In genomic region chr22:39514373-39514973, GRCh38 we compare ENCODE assay signal across 8 cellular contexts. TPM values are rescaled to one million over a fixed set of nuclear protein-coding genes. Genes with fewer than 3 reads are reported as not detected.
A peak's percentile ranks its signal among the peaks of the same experiment; 100 is the strongest.
DNase-seq lines count a peak whose midpoint lies in the region; ATAC-seq, FAIRE-seq and TF ChIP-seq lines count a peak whose summit lies in the region.

No MANE protein-coding gene starts in this region.

- H3K27me3 ChIP-seq in HepG2 (ENCODE audit: control insufficient read depth in 1 of 2, insufficient read depth in 2 of 2, low read length in 2 of 2), result no peaks in the 10 kb centered on the region
- no peaks in the 10 kb centered on the region for H3K27me3 ChIP-seq in transverse colon

- in situ Hi-C loops in HepG2 (cut with HindIII; ENCODE audit: extremely low pct_ligation_motif_present, low pct_unique_long_range_greater_than_20kb), result no loop called here
- in situ Hi-C loops in transverse colon (cut with MboI; ENCODE audit: low pct_ligation_motif_present in 1 of 4, low pct_unique_long_range_greater_than_20kb in 1 of 4, low sequenced_read_pairs in 3 of 4), result no loop called here

- peaks cover 20% of the 10 kb centered on the region for H3K79me2 ChIP-seq in HepG2 (ENCODE audit: insufficient read depth, low read length)

- H3K27ac ChIP-seq in HepG2 (ENCODE audit: extremely low read length, insufficient read depth, low read length) (no peak overlapping the region), transverse colon (no peak overlapping the region)

- H3K9me3 Mint-ChIP-seq in brain, result no peaks in the 10 kb centered on the region
- no peaks in the 10 kb centered on the region for H3K9me3 Mint-ChIP-seq in immature natural killer cell

- H3K36me3 Mint-ChIP-seq in brain (peaks cover 41% of the 10 kb centered on the region), immature natural killer cell (peaks cover 18 to 37% (median 21%) of the 10 kb centered on the region in 3 donors)

- peak; percentile 34 for DNase-seq in activated CD4-positive, CD25-positive, alpha-beta regulatory T cell treated with anti-CD3 and anti-CD28 coated beads, Interleukin-2, amount 50 U/mL, for 16 hours (ENCODE audit: low read depth, low spot score)
- peak; percentile 5 for DNase-seq in SHP77 treated with DMSO at 0.1 percent for 48 hours (lab: John Stamatoyannopoulos, UW)
- no peak for DNase-seq in HepG2 (ENCODE audit: low spot score)
- DNase-seq in transverse colon, result peak; percentile 57
- no peak for DNase-seq in immature natural killer cell

- no peaks in the 10 kb centered on the region for H3K27me3 Mint-ChIP-seq in brain
- H3K27me3 Mint-ChIP-seq in immature natural killer cell (ENCODE audit: low read depth in 3 of 3), result peaks cover 2 to 4% (median 3%) of the 10 kb centered on the region in 3 donors

- TF ChIP-seq POLR2A in HepG2 (IDR thresholded peaks at IDR 0.05; ENCODE audit: insufficient read depth in 1 of 2, low read depth in 2 of 2, low read length in 2 of 2) (no peak), transverse colon (IDR thresholded peaks at IDR 0.05) (no peak)

- no peak overlapping the region for H3K9ac ChIP-seq in HepG2 (ENCODE audit: insufficient read depth, low read depth, low read length)

- H3K4me2 ChIP-seq in HepG2 (ENCODE audit: low read depth, low read length), result no peak overlapping the region

- H3K36me3 ChIP-seq in HepG2 (replicated peaks in 1 of 2; ENCODE audit: control insufficient read depth in 1 of 2, insufficient read depth in 2 of 2, low read length in 2 of 2) (peaks cover 37 to 65% of the 10 kb centered on the region in 2 experiments), transverse colon (peaks cover 0 to 58% (median 29%) of the 10 kb centered on the region in 4 donors)

- CTCF ChIA-PET in HepG2 (lab: Yijun Ruan, JAX; ENCODE audit: low intra/inter-chr PET ratio, low total read pairs), result interaction anchor here (1.7 to 2.9 kb wide), 2 partner anchors 19 to 21 kb away, joined by 11 to 12 read pairs; no protein-coding TSS in a partner anchor

- H3K4me1 ChIP-seq in HepG2 (ENCODE audit: insufficient read depth, low read length) (peaks cover 19% of the 10 kb centered on the region), transverse colon (peaks cover 5 to 15% (median 11%) of the 10 kb centered on the region in 4 donors)

- H3K9me3 ChIP-seq in HepG2 (ENCODE audit: low read length), result no peaks in the 10 kb centered on the region
- H3K9me3 ChIP-seq in transverse colon, result no peaks in the 10 kb centered on the region

- 73% methylated on average over 8 of the region's 8 CpGs for WGBS in HepG2 (ENCODE audit: low lambda C conversion rate)
- WGBS in transverse colon (ENCODE audit: low coverage in 1 of 2), 2 donors, result 5 to 45% methylated on average over 2 to 8 of the region's 8 CpGs

- POLR2A ChIA-PET in HepG2 (lab: Yijun Ruan, JAX), result interaction anchor here (0.7 to 2.2 kb wide), 6 partner anchors 8 to 18 kb away, joined by 3 to 24 read pairs (median 6); partner anchors contain the start of gene MIEF1

- intact Hi-C loops in HepG2 (cut with micrococcal nuclease; ENCODE audit: unreplicated experiment), result loop anchor here (1.0 kb wide), 1 partner anchor 18 kb away; no protein-coding TSS in a partner anchor
- intact Hi-C loops in transverse colon (cut with DNase I; ENCODE audit: low total_unique reads), result loop anchor here (10.0 kb wide), 1 partner anchor 110 kb away; no protein-coding TSS in a partner anchor

- H3K4me3 ChIP-seq in HepG2 (replicated peaks in 1 of 3; ENCODE audit: insufficient read depth in 1 of 3, low read depth in 2 of 3, low read length in 3 of 3), result no peak overlapping the region
- no peak overlapping the region for H3K4me3 ChIP-seq in transverse colon

- H3K27ac Mint-ChIP-seq in brain (peak overlapping the region in 4 of 5 experiments; percentile 8 to 79 (median 46)), immature natural killer cell (no peak overlapping the region)

- ATAC-seq in activated CD4-positive, CD25-positive, alpha-beta regulatory T cell treated with anti-CD3 and anti-CD28 coated beads, Interleukin-2, amount 50 U/mL, for 24 hours, result no peak
- ATAC-seq in HepG2 (peak; percentile 28), GM19397 (IDR thresholded peaks at IDR 0.05; ENCODE audit: unreplicated experiment) (no peak)

- FAIRE-seq in HepG2 (lab: Jason Lieb, UNC), result peak; percentile 59

- H3K4me1 Mint-ChIP-seq in brain, result peaks cover 18% of the 10 kb centered on the region
- H3K4me1 Mint-ChIP-seq in immature natural killer cell, result peaks cover 7 to 29% of the 10 kb centered on the region in 2 donors

- H4K20me1 ChIP-seq in HepG2 (ENCODE audit: insufficient read depth, low read length), result peaks cover 23% of the 10 kb centered on the region

- H2AFZ ChIP-seq in HepG2 (ENCODE audit: low read length), result no peak overlapping the region

- TF ChIP-seq RAD21 in HepG2 (CRISPR knock-in tag; IDR thresholded peaks at IDR 0.05), result peak; percentile 28; the same call in 1 of the 2 replicates

- no peak for TF ChIP-seq EP300 in HepG2 (IDR thresholded peaks at IDR 0.05; ENCODE audit: low read depth in 2 of 2, low read length in 2 of 2)
- no peak for TF ChIP-seq EP300 in HepG2 (CRISPR knock-in tag; IDR thresholded peaks at IDR 0.05; ENCODE audit: borderline replicate concordance)
- no peak for TF ChIP-seq EP300 in transverse colon (IDR thresholded peaks at IDR 0.05; ENCODE audit: low read depth)

- TF ChIP-seq CTCF in brain (conservative IDR thresholded peaks at IDR 0.05) (peak; percentile 64 to 83), HepG2 (CRISPR knock-in tag; IDR thresholded peaks at IDR 0.05) (peak; percentile 68), transverse colon (IDR thresholded peaks at IDR 0.05) (peak; percentile 63 to 73 (median 69))

- BruUV-seq in HepG2 (replicated peaks; lab: Mats Ljungman, UMichigan), result no TSS peak

- H3K4me3 Mint-ChIP-seq in brain, result peak overlapping the region in 1 of 5 experiments; percentile 58
- H3K4me3 Mint-ChIP-seq in immature natural killer cell, result no peak overlapping the region

RNA-seq across cellular contexts. Expression of gene ATF4, which starts 5.9 kb away (rescaled TPM):
- 435 TPM for polyA plus RNA-seq in brain (ENCODE audit: insufficient read depth, low read depth, low replicate concordance)
- 442 and 486 TPM in 2 replicates for total RNA-seq in HepG2 (2016; rRNA removed; fragmentation: Illumina TruSeq; extraction: Trizol)
- 489 and 519 TPM in 2 replicates for total RNA-seq in HepG2 (2016; cell fraction: cytosol; rRNA removed; fragmentation: Illumina TruSeq; extraction: Trizol; ENCODE audit: low read depth)
- 409 and 471 TPM in 2 replicates for total RNA-seq in HepG2 (2016; cell fraction: insoluble cytoplasmic fraction; rRNA removed; fragmentation: Illumina TruSeq; extraction: Trizol)
- 1,028 and 1,060 TPM in 2 replicates for total RNA-seq in HepG2 (2016; cell fraction: membrane; rRNA removed; fragmentation: Illumina TruSeq; extraction: Trizol)
- 286 and 328 TPM in 2 replicates for total RNA-seq in HepG2 (2016; cell fraction: nucleus; rRNA removed; fragmentation: Illumina TruSeq; extraction: Trizol)
- polyA plus RNA-seq in HepG2 (2011; rRNA removed), result 1,157 and 1,297 TPM in 2 replicates
- polyA plus RNA-seq in HepG2 (2011; cell fraction: cytosol; rRNA removed), result 1,218 and 1,254 TPM in 2 replicates
- 1,279 and 1,395 TPM in 2 replicates for polyA plus RNA-seq in HepG2 (2011; cell fraction: nucleus; rRNA removed)
- polyA plus RNA-seq in HepG2 (2012), result 465 and 610 TPM in 2 replicates
- 745 and 811 TPM in 2 replicates for polyA plus RNA-seq in HepG2 (2016; cell fraction: cytosol; fragmentation: Illumina TruSeq; extraction: Trizol; ENCODE audit: low read depth)
- polyA plus RNA-seq in HepG2 (2016; cell fraction: insoluble cytoplasmic fraction; fragmentation: Illumina TruSeq; extraction: Trizol; ENCODE audit: low read depth), result 563 and 623 TPM in 2 replicates
- 1,265 and 1,282 TPM in 2 replicates for polyA plus RNA-seq in HepG2 (2016; cell fraction: membrane; fragmentation: Illumina TruSeq; extraction: Trizol; ENCODE audit: low read depth)
- 710 and 725 TPM in 2 replicates for polyA plus RNA-seq in HepG2 (2016; cell fraction: nucleus; fragmentation: Illumina TruSeq; extraction: Trizol; ENCODE audit: insufficient read depth, low read depth)
- 242 and 314 TPM in 2 replicates for polyA minus RNA-seq in HepG2 (2011; rRNA and poly(A)+ RNA removed; ENCODE audit: low replicate concordance)
- 175 and 193 TPM in 2 replicates for polyA minus RNA-seq in HepG2 (2011; cell fraction: cytosol; rRNA and poly(A)+ RNA removed)
- 213 and 242 TPM in 2 replicates for polyA minus RNA-seq in HepG2 (2011; cell fraction: nucleus; rRNA and poly(A)+ RNA removed)
- total RNA-seq in transverse colon, result 100 to 1,000 TPM; 262 to 566 (median 339) TPM
- 100 to 1,000 TPM in 1 of 3 donors, 10 to 100 TPM in 2; 48.9 to 113 (median 69.4) TPM for polyA plus RNA-seq in immature natural killer cell

RNA-seq across cellular contexts. Expression of gene MIEF1, which starts 12.4 kb away (rescaled TPM):
- polyA plus RNA-seq in brain (ENCODE audit: insufficient read depth, low read depth, low replicate concordance), result 22.5 TPM
- total RNA-seq in HepG2 (2016; rRNA removed; fragmentation: Illumina TruSeq; extraction: Trizol), result 34.8 and 41.4 TPM in 2 replicates
- total RNA-seq in HepG2 (2016; cell fraction: cytosol; rRNA removed; fragmentation: Illumina TruSeq; extraction: Trizol; ENCODE audit: low read depth), result 5.5 and 6.5 TPM in 2 replicates
- total RNA-seq in HepG2 (2016; cell fraction: insoluble cytoplasmic fraction; rRNA removed; fragmentation: Illumina TruSeq; extraction: Trizol), result 33.7 and 36.8 TPM in 2 replicates
- 22.9 and 23.9 TPM in 2 replicates for total RNA-seq in HepG2 (2016; cell fraction: membrane; rRNA removed; fragmentation: Illumina TruSeq; extraction: Trizol)
- total RNA-seq in HepG2 (2016; cell fraction: nucleus; rRNA removed; fragmentation: Illumina TruSeq; extraction: Trizol), result 26.2 and 27.8 TPM in 2 replicates
- 21.7 and 22.3 TPM in 2 replicates for polyA plus RNA-seq in HepG2 (2011; rRNA removed)
- polyA plus RNA-seq in HepG2 (2011; cell fraction: cytosol; rRNA removed), result 19.7 and 20.6 TPM in 2 replicates
- 24.5 and 25.2 TPM in 2 replicates for polyA plus RNA-seq in HepG2 (2011; cell fraction: nucleus; rRNA removed)
- 28.6 and 29.6 TPM in 2 replicates for polyA plus RNA-seq in HepG2 (2012)
- 2.6 and 3.1 TPM in 2 replicates for polyA plus RNA-seq in HepG2 (2016; cell fraction: cytosol; fragmentation: Illumina TruSeq; extraction: Trizol; ENCODE audit: low read depth)
- 31.2 and 35.5 TPM in 2 replicates for polyA plus RNA-seq in HepG2 (2016; cell fraction: insoluble cytoplasmic fraction; fragmentation: Illumina TruSeq; extraction: Trizol; ENCODE audit: low read depth)
- polyA plus RNA-seq in HepG2 (2016; cell fraction: membrane; fragmentation: Illumina TruSeq; extraction: Trizol; ENCODE audit: low read depth), result 11.4 and 11.8 TPM in 2 replicates
- 32.6 and 32.8 TPM in 2 replicates for polyA plus RNA-seq in HepG2 (2016; cell fraction: nucleus; fragmentation: Illumina TruSeq; extraction: Trizol; ENCODE audit: insufficient read depth, low read depth)
- 36.4 and 63.8 TPM in 2 replicates for polyA minus RNA-seq in HepG2 (2011; rRNA and poly(A)+ RNA removed; ENCODE audit: low replicate concordance)
- 19.3 and 21.8 TPM in 2 replicates for polyA minus RNA-seq in HepG2 (2011; cell fraction: cytosol; rRNA and poly(A)+ RNA removed)
- 27.2 and 33.9 TPM in 2 replicates for polyA minus RNA-seq in HepG2 (2011; cell fraction: nucleus; rRNA and poly(A)+ RNA removed)
- total RNA-seq in transverse colon, result 10 to 100 TPM; 11.5 to 31.0 (median 25.6) TPM
- polyA plus RNA-seq in immature natural killer cell, result 10 to 100 TPM; 13.8 to 30.5 (median 18.4) TPM

RNA-seq across cellular contexts. Expression of gene RPS19BP1, which starts 18.1 kb away (rescaled TPM):
- polyA plus RNA-seq in brain (ENCODE audit: insufficient read depth, low read depth, low replicate concordance) (116 TPM), HepG2 (2011; rRNA removed) (44.3 and 47.8 TPM in 2 replicates), immature natural killer cell (100 to 1,000 TPM; 139 to 239 (median 180) TPM)
- total RNA-seq in HepG2 (2016; rRNA removed; fragmentation: Illumina TruSeq; extraction: Trizol) (81.3 and 88.2 TPM in 2 replicates), transverse colon (100 to 1,000 TPM in 2 of 4 donors, 10 to 100 TPM in 2; 20.5 to 153 (median 97.8) TPM)
- 128 and 142 TPM in 2 replicates for total RNA-seq in HepG2 (2016; cell fraction: cytosol; rRNA removed; fragmentation: Illumina TruSeq; extraction: Trizol; ENCODE audit: low read depth)
- 77.0 and 92.6 TPM in 2 replicates for total RNA-seq in HepG2 (2016; cell fraction: insoluble cytoplasmic fraction; rRNA removed; fragmentation: Illumina TruSeq; extraction: Trizol)
- total RNA-seq in HepG2 (2016; cell fraction: membrane; rRNA removed; fragmentation: Illumina TruSeq; extraction: Trizol), result 138 and 159 TPM in 2 replicates
- 32.9 and 36.8 TPM in 2 replicates for total RNA-seq in HepG2 (2016; cell fraction: nucleus; rRNA removed; fragmentation: Illumina TruSeq; extraction: Trizol)
- 48.9 and 72.7 TPM in 2 replicates for polyA plus RNA-seq in HepG2 (2011; cell fraction: cytosol; rRNA removed)
- 39.6 and 43.4 TPM in 2 replicates for polyA plus RNA-seq in HepG2 (2011; cell fraction: nucleus; rRNA removed)
- 22.5 and 32.4 TPM in 2 replicates for polyA plus RNA-seq in HepG2 (2012)
- polyA plus RNA-seq in HepG2 (2016; cell fraction: cytosol; fragmentation: Illumina TruSeq; extraction: Trizol; ENCODE audit: low read depth), result 155 and 179 TPM in 2 replicates
- polyA plus RNA-seq in HepG2 (2016; cell fraction: insoluble cytoplasmic fraction; fragmentation: Illumina TruSeq; extraction: Trizol; ENCODE audit: low read depth), result 84.3 and 101 TPM in 2 replicates
- polyA plus RNA-seq in HepG2 (2016; cell fraction: membrane; fragmentation: Illumina TruSeq; extraction: Trizol; ENCODE audit: low read depth), result 130 and 146 TPM in 2 replicates
- polyA plus RNA-seq in HepG2 (2016; cell fraction: nucleus; fragmentation: Illumina TruSeq; extraction: Trizol; ENCODE audit: insufficient read depth, low read depth), result 72.3 and 78.7 TPM in 2 replicates
- 8.8 and 14.5 TPM in 2 replicates for polyA minus RNA-seq in HepG2 (2011; rRNA and poly(A)+ RNA removed; ENCODE audit: low replicate concordance)
- 7.8 and 8.0 TPM in 2 replicates for polyA minus RNA-seq in HepG2 (2011; cell fraction: cytosol; rRNA and poly(A)+ RNA removed)
- polyA minus RNA-seq in HepG2 (2011; cell fraction: nucleus; rRNA and poly(A)+ RNA removed), result 12.2 and 13.9 TPM in 2 replicates

RNA-seq across cellular contexts. Expression of gene CACNA1I, which starts 56.1 kb away (rescaled TPM):
- 2.2 TPM for polyA plus RNA-seq in brain (ENCODE audit: insufficient read depth, low read depth, low replicate concordance)
- total RNA-seq in HepG2 (2016; rRNA removed; fragmentation: Illumina TruSeq; extraction: Trizol), result not detected in 2 replicates
- not detected in 2 replicates for total RNA-seq in HepG2 (2016; cell fraction: cytosol; rRNA removed; fragmentation: Illumina TruSeq; extraction: Trizol; ENCODE audit: low read depth)
- total RNA-seq in HepG2 (2016; cell fraction: insoluble cytoplasmic fraction; rRNA removed; fragmentation: Illumina TruSeq; extraction: Trizol), result not detected in 2 replicates
- not detected in 2 replicates for total RNA-seq in HepG2 (2016; cell fraction: membrane; rRNA removed; fragmentation: Illumina TruSeq; extraction: Trizol)
- total RNA-seq in HepG2 (2016; cell fraction: nucleus; rRNA removed; fragmentation: Illumina TruSeq; extraction: Trizol), result not detected in 2 replicates
- not detected in 2 replicates for polyA plus RNA-seq in HepG2 (2011; rRNA removed)
- not detected in 2 replicates for polyA plus RNA-seq in HepG2 (2011; cell fraction: cytosol; rRNA removed)
- polyA plus RNA-seq in HepG2 (2011; cell fraction: nucleus; rRNA removed), result 0.02 TPM in 2 replicates
- 0.03 TPM in 1 of 2 replicates, not detected in the other for polyA plus RNA-seq in HepG2 (2012)
- not detected in 2 replicates for polyA plus RNA-seq in HepG2 (2016; cell fraction: cytosol; fragmentation: Illumina TruSeq; extraction: Trizol; ENCODE audit: low read depth)
- polyA plus RNA-seq in HepG2 (2016; cell fraction: insoluble cytoplasmic fraction; fragmentation: Illumina TruSeq; extraction: Trizol; ENCODE audit: low read depth), result not detected in 2 replicates
- not detected in 2 replicates for polyA plus RNA-seq in HepG2 (2016; cell fraction: membrane; fragmentation: Illumina TruSeq; extraction: Trizol; ENCODE audit: low read depth)
- not detected in 2 replicates for polyA plus RNA-seq in HepG2 (2016; cell fraction: nucleus; fragmentation: Illumina TruSeq; extraction: Trizol; ENCODE audit: insufficient read depth, low read depth)
- polyA minus RNA-seq in HepG2 (2011; rRNA and poly(A)+ RNA removed; ENCODE audit: low replicate concordance), result 0.04 and 0.05 TPM in 2 replicates
- not detected in 2 replicates for polyA minus RNA-seq in HepG2 (2011; cell fraction: cytosol; rRNA and poly(A)+ RNA removed)
- not detected in 2 replicates for polyA minus RNA-seq in HepG2 (2011; cell fraction: nucleus; rRNA and poly(A)+ RNA removed)
- total RNA-seq in transverse colon, result 1 to 10 TPM in 2 of 4 donors, under 1 TPM in 2; 0.14 to 1.1 (median 0.66) TPM
- not detected for polyA plus RNA-seq in immature natural killer cell

RNA-seq across cellular contexts. Expression of gene MGAT3, which starts 57.7 kb away (rescaled TPM):
- polyA plus RNA-seq in brain (ENCODE audit: insufficient read depth, low read depth, low replicate concordance) (19.3 TPM), HepG2 (2011; rRNA removed) (0.04 and 0.11 TPM in 2 replicates), immature natural killer cell (not detected)
- total RNA-seq in HepG2 (2016; rRNA removed; fragmentation: Illumina TruSeq; extraction: Trizol) (0.15 TPM in 1 of 2 replicates, not detected in the other), transverse colon (10 to 100 TPM in 1 of 4 donors, 1 to 10 TPM in 3; 1.2 to 10.1 (median 5.2) TPM)
- total RNA-seq in HepG2 (2016; cell fraction: cytosol; rRNA removed; fragmentation: Illumina TruSeq; extraction: Trizol; ENCODE audit: low read depth), result not detected in 2 replicates
- total RNA-seq in HepG2 (2016; cell fraction: insoluble cytoplasmic fraction; rRNA removed; fragmentation: Illumina TruSeq; extraction: Trizol), result 0.02 TPM in 1 of 2 replicates, not detected in the other
- total RNA-seq in HepG2 (2016; cell fraction: membrane; rRNA removed; fragmentation: Illumina TruSeq; extraction: Trizol), result not detected in 2 replicates
- not detected in 2 replicates for total RNA-seq in HepG2 (2016; cell fraction: nucleus; rRNA removed; fragmentation: Illumina TruSeq; extraction: Trizol)
- polyA plus RNA-seq in HepG2 (2011; cell fraction: cytosol; rRNA removed), result 0.03 and 0.11 TPM in 2 replicates
- polyA plus RNA-seq in HepG2 (2011; cell fraction: nucleus; rRNA removed), result 0.05 and 0.13 TPM in 2 replicates
- 0.08 and 0.09 TPM in 2 replicates for polyA plus RNA-seq in HepG2 (2012)
- not detected in 2 replicates for polyA plus RNA-seq in HepG2 (2016; cell fraction: cytosol; fragmentation: Illumina TruSeq; extraction: Trizol; ENCODE audit: low read depth)
- polyA plus RNA-seq in HepG2 (2016; cell fraction: insoluble cytoplasmic fraction; fragmentation: Illumina TruSeq; extraction: Trizol; ENCODE audit: low read depth), result not detected in 2 replicates
- polyA plus RNA-seq in HepG2 (2016; cell fraction: membrane; fragmentation: Illumina TruSeq; extraction: Trizol; ENCODE audit: low read depth), result not detected in 2 replicates
- 0.11 TPM in 1 of 2 replicates, not detected in the other for polyA plus RNA-seq in HepG2 (2016; cell fraction: nucleus; fragmentation: Illumina TruSeq; extraction: Trizol; ENCODE audit: insufficient read depth, low read depth)
- 0.10 and 0.33 TPM in 2 replicates for polyA minus RNA-seq in HepG2 (2011; rRNA and poly(A)+ RNA removed; ENCODE audit: low replicate concordance)
- polyA minus RNA-seq in HepG2 (2011; cell fraction: cytosol; rRNA and poly(A)+ RNA removed), result 0.20 TPM in 1 of 2 replicates, not detected in the other
- polyA minus RNA-seq in HepG2 (2011; cell fraction: nucleus; rRNA and poly(A)+ RNA removed), result not detected in 2 replicates

Comparison
In these comparisons a context has a peak if more than half of its experiments do, and no peak if none do; other contexts are left out.
1. DNase-seq: peak in activated CD4-positive, CD25-positive, alpha-beta regulatory T cell treated with anti-CD3 and anti-CD28 coated beads, Interleukin-2, amount 50 U/mL, for 16 hours (single experiment), SHP77 treated with DMSO at 0.1 percent for 48 hours (single experiment) and transverse colon (single experiment); none in HepG2 (single experiment) and immature natural killer cell (0 of 3).
2. H3K27ac Mint-ChIP-seq: peak in brain (4 of 5); none in immature natural killer cell (0 of 6).
3. Peak in every context shown above with its lines, with median percentiles within 50 percentile points of each other: CTCF ChIP-seq.